In the genomic region with DNA sequence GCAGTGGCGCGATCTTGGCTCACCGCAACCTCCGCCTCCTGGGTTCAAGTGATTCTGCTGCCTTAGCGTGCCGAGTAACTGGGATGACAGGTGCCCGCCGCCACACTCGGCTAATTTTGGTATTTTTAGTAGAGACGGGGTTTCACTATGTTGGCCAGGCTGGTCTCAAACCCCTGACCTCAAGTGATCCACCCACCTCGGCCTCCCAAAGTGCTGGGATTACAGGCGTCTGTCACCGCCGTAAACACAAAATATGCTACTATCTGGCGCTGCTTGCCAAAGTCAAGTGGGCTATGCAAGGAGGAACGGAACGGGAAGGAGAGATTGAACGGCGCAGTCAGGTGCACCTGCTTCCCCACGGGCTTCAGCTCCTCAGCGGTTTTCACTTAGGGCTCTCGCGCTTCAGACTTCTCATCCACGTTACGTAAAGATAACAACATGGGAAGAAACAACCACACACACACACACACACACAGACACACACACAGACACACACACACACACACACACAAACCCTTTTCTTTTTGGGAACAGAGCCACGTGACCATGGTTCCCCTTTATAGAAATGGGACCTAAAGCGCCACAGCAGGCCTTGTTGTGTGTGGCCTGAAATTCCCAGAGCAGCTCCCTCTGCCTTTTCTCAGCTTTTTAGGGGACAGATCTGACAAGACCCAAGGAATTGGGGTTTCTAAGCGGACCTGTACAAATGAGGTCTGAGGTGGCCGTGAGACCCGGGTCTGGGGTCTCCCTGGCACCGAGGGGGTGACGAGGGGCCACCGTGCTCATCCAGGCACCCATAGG, we compare ENCODE assay signal across 8 cellular contexts. TPM values are rescaled to one million over a fixed set of nuclear protein-coding genes. Genes with fewer than 3 reads are reported as not detected.
DNase-seq lines count a peak whose midpoint lies in the region; ATAC-seq and TF ChIP-seq lines count a peak whose summit lies in the region.

No MANE protein-coding gene starts in this region.

- H3K4me1 ChIP-seq in Peyer's patch = peaks cover 0 to 5% (median 0%) of the 10 kb centered on the region in 4 donors
- peaks cover 3 to 5% of the 10 kb centered on the region in 2 donors for H3K4me1 ChIP-seq in adrenal gland (replicated peaks in 1 of 2)
- H3K4me1 ChIP-seq in Caco-2 = no peaks in the 10 kb centered on the region

- no peak for TF ChIP-seq POLR2A in Peyer's patch (IDR thresholded peaks at IDR 0.05)
- TF ChIP-seq POLR2A in adrenal gland (IDR thresholded peaks at IDR 0.05) = no peak

- POLR2A ChIA-PET in Caco-2 (lab: Charles Lee) = no interaction called here

- H3K27me3 Mint-ChIP-seq in Caco-2 (ENCODE audit: insufficient read depth, unreplicated experiment) = no peaks in the 10 kb centered on the region

- no peaks in the 10 kb centered on the region for H3K36me3 Mint-ChIP-seq in Caco-2 (ENCODE audit: insufficient read depth, unreplicated experiment)

- TF ChIP-seq CTCF in Peyer's patch (IDR thresholded peaks at IDR 0.05) (no peak), adrenal gland (IDR thresholded peaks at IDR 0.05) (no peak), omental fat pad (IDR thresholded peaks at IDR 0.05) (no peak), Caco-2 (IDR thresholded peaks at IDR 0.05; ENCODE audit: insufficient read depth in 1 of 2, low read depth in 1 of 2, low read length in 1 of 2, severe bottlenecking in 1 of 2, unreplicated experiment in 1 of 2) (no peak)

- H3K9me3 ChIP-seq in Peyer's patch (no peaks in the 10 kb centered on the region), adrenal gland (replicated peaks in 1 of 3) (no peaks in the 10 kb centered on the region), Caco-2 (no peaks in the 10 kb centered on the region)

- 52 to 66% (median 59%) methylated on average over 21 to 33 of the region's 33 CpGs for WGBS in adrenal gland, 4 donors

- peak; percentile 22 for ATAC-seq in GM21515 (IDR thresholded peaks at IDR 0.05; ENCODE audit: unreplicated experiment)
- ATAC-seq in omental fat pad (ENCODE audit: low FRiP score) = no peak
- no peak for ATAC-seq in GM19351 (IDR thresholded peaks at IDR 0.05; ENCODE audit: unreplicated experiment)

- no peak overlapping the region for H3K27ac Mint-ChIP-seq in Caco-2 (ENCODE audit: unreplicated experiment)

- H3K4me3 ChIP-seq in Peyer's patch (peak overlapping the region; percentile 46 to 56 (median 52)), adrenal gland (peak overlapping the region in 1 of 4 donors; percentile 50), Caco-2 (ENCODE audit: low read depth, low read length) (no peak overlapping the region)

- peak; percentile 41 to 44 for DNase-seq in AML-193 (lab: John Stamatoyannopoulos, UW)
- peak; percentile 36 to 70 (median 70) for DNase-seq in Peyer's patch
- peak in 6 of 7 donors; percentile 24 to 67 (median 46) for DNase-seq in adrenal gland
- peak; percentile 50 to 57 for DNase-seq in stimulated activated CD4-positive, alpha-beta T cell treated with anti-CD3 and anti-CD28 coated beads, Interleukin-2, amount 100 ng/mL, for 24 hours
- no peak for DNase-seq in omental fat pad (ENCODE audit: low spot score)
- DNase-seq in Caco-2 = no peak

- BruUV-seq in Caco-2 (replicated peaks; lab: Mats Ljungman, UMichigan) = no TSS peak

- intact Hi-C loops in adrenal gland (cut with DNase I) = no loop called here
- intact Hi-C loops in Caco-2 (cut with micrococcal nuclease; ENCODE audit: unreplicated experiment) = no loop called here

- H3K27ac ChIP-seq in Peyer's patch (peak overlapping the region; percentile 55 to 90 (median 66)), adrenal gland (peak overlapping the region; percentile 78 to 84 (median 82))

- H3K27me3 ChIP-seq in Peyer's patch (no peaks in the 10 kb centered on the region), adrenal gland (no peaks in the 10 kb centered on the region), Caco-2 (replicated peaks; ENCODE audit: control insufficient read depth, insufficient read depth, low read length) (no peaks in the 10 kb centered on the region)

- H3K36me3 ChIP-seq in Peyer's patch (no peaks in the 10 kb centered on the region), adrenal gland (replicated peaks in 1 of 2) (no peaks in the 10 kb centered on the region), Caco-2 (ENCODE audit: control insufficient read depth, insufficient read depth, low read length) (no peaks in the 10 kb centered on the region)

- CTCF ChIA-PET in Caco-2 (lab: Charles Lee) = no interaction called here

- H3K4me3 Mint-ChIP-seq in Caco-2 (ENCODE audit: unreplicated experiment) = no peak overlapping the region

- no peaks in the 10 kb centered on the region for H3K4me1 Mint-ChIP-seq in Caco-2 (ENCODE audit: low read depth, unreplicated experiment)

- H3K9me3 Mint-ChIP-seq in Caco-2 (ENCODE audit: unreplicated experiment) = no peaks in the 10 kb centered on the region

RNA-seq across cellular contexts. Expression of a gene that starts 1.5 kb away (rescaled TPM):
- 1 to 10 TPM in 2 of 4 donors, under 1 TPM in 2; 0.35 to 5.8 (median 1.2) TPM for total RNA-seq in Peyer's patch
- 10 to 100 TPM in 3 of 8 donors, 1 to 10 TPM in 5; 2.0 to 12.0 (median 7.1) TPM for total RNA-seq in adrenal gland
- polyA plus RNA-seq in adrenal gland = 10 to 100 TPM in 1 of 3 donors, 1 to 10 TPM in 2; 1.9 to 13.4 (median 4.0) TPM
- 1 to 10 TPM; 1.7 to 5.5 (median 2.9) TPM for total RNA-seq in omental fat pad
- total RNA-seq in Caco-2 (2022) = not detected in 2 replicates

RNA-seq across cellular contexts. Expression of a gene that starts 56.0 kb away (rescaled TPM):
- total RNA-seq in Peyer's patch (100 to 1,000 TPM in 3 of 4 donors, 10 to 100 TPM in 1; 41.0 to 201 (median 107) TPM), adrenal gland (10 to 100 TPM; 26.4 to 53.3 (median 37.6) TPM), omental fat pad (10 to 100 TPM; 31.6 to 53.0 (median 46.9) TPM), Caco-2 (2022) (39.9 and 42.2 TPM in 2 replicates)
- 100 to 1,000 TPM in 1 of 3 donors, 10 to 100 TPM in 2; 17.7 to 112 (median 84.0) TPM for polyA plus RNA-seq in adrenal gland

Comparison
In these comparisons a context has a peak if more than half of its experiments do, and no peak if none do; other contexts are left out.
1. DNase-seq: peak in AML-193 (2 of 2), Peyer's patch (3 of 3), adrenal gland (6 of 7) and stimulated activated CD4-positive, alpha-beta T cell treated with anti-CD3 and anti-CD28 coated beads, Interleukin-2, amount 100 ng/mL, for 24 hours (2 of 2); none in omental fat pad (single experiment) and Caco-2 (0 of 2).